8 cellular contexts compared by ENCODE assay signal in genomic region chr17:8041249-8041928, GRCh38. TPM values are rescaled to one million over a fixed set of nuclear protein-coding genes. Genes with fewer than 3 reads are reported as not detected.
DNase-seq lines count a peak whose midpoint lies in the region; ATAC-seq and TF ChIP-seq lines count a peak whose summit lies in the region.

No MANE protein-coding gene starts in this region.

- H3K4me3 ChIP-seq in RWPE2 (ENCODE audit: severe bottlenecking) (no peak overlapping the region), body of pancreas (no peak overlapping the region)

- intact Hi-C loops in body of pancreas (cut with DNase I), result no loop called here

- peaks cover 0 to 3% (median 0%) of the 10 kb centered on the region in 3 donors for H3K36me3 Mint-ChIP-seq in immature natural killer cell

- H3K9me3 ChIP-seq in RWPE2 (ENCODE audit: severe bottlenecking), result no peaks in the 10 kb centered on the region
- H3K9me3 ChIP-seq in body of pancreas, result no peaks in the 10 kb centered on the region

- WGBS in body of pancreas, 2 donors, result 53 to 61% methylated on average over 8 of the region's 8 CpGs

- peak; percentile 82 for TF ChIP-seq CTCF in RWPE2 (IDR thresholded peaks at IDR 0.05; ENCODE audit: poor library complexity, severe bottlenecking)
- TF ChIP-seq CTCF in body of pancreas (IDR thresholded peaks at IDR 0.05), result peak in 6 of 7 experiments; percentile 21 to 54 (median 42)

- peak; percentile 60 for DNase-seq in DMS53 treated with DMSO at 0.1 percent for 48 hours (lab: John Stamatoyannopoulos, UW; ENCODE audit: unreplicated experiment)
- DNase-seq in HS-5 (ENCODE audit: low read depth), result peak; percentile 56
- no peak for DNase-seq in RWPE2 (ENCODE audit: low spot score)
- peak in 2 of 4 donors; percentile 38 to 68 for DNase-seq in body of pancreas
- peak; percentile 18 to 46 (median 45) for DNase-seq in immature natural killer cell
- peak; percentile 40 for DNase-seq in stimulated activated CD4-positive, alpha-beta T cell treated with anti-CD3 and anti-CD28 coated beads, Interleukin-1b, Interleukin-23, amount 100 ng/mL, for 48 hours
- no peak for DNase-seq in ureter (ENCODE audit: low spot score)

- H3K27ac Mint-ChIP-seq in immature natural killer cell, result no peak overlapping the region

- peaks cover 4 to 22% (median 9%) of the 10 kb centered on the region in 3 donors for H3K27me3 Mint-ChIP-seq in immature natural killer cell (ENCODE audit: low read depth in 3 of 3)

- peaks cover 0 to 8% of the 10 kb centered on the region in 2 donors for H3K4me1 Mint-ChIP-seq in immature natural killer cell

- H3K27ac ChIP-seq in RWPE2 (ENCODE audit: poor library complexity, severe bottlenecking) (peak overlapping the region; percentile 70), body of pancreas (peak overlapping the region in 1 of 4 donors; percentile 25)

- H3K36me3 ChIP-seq in RWPE2 (ENCODE audit: low read depth), result no peaks in the 10 kb centered on the region
- H3K36me3 ChIP-seq in body of pancreas (replicated peaks in 1 of 2; ENCODE audit: insufficient read depth in 1 of 2, low read depth in 2 of 2), result no peaks in the 10 kb centered on the region

- TF ChIP-seq POLR2A in body of pancreas (IDR thresholded peaks at IDR 0.05), result no peak

- H3K4me3 Mint-ChIP-seq in immature natural killer cell, result no peak overlapping the region

- peak; percentile 62 for ATAC-seq in RWPE2 (ENCODE audit: low read depth)
- ATAC-seq in body of pancreas, result peak; percentile 60
- ATAC-seq in GM19452 (IDR thresholded peaks at IDR 0.05; ENCODE audit: unreplicated experiment), result no peak

- H3K4me1 ChIP-seq in RWPE2 (ENCODE audit: insufficient read depth, poor library complexity, severe bottlenecking), result peaks cover 17% of the 10 kb centered on the region
- no peaks in the 10 kb centered on the region for H3K4me1 ChIP-seq in body of pancreas

- H3K9me3 Mint-ChIP-seq in immature natural killer cell, result peaks cover 0 to 3% (median 0%) of the 10 kb centered on the region in 6 donors

- H3K27me3 ChIP-seq in RWPE2 (ENCODE audit: insufficient read depth, poor library complexity, severe bottlenecking) (no peaks in the 10 kb centered on the region), body of pancreas (no peaks in the 10 kb centered on the region)

RNA-seq across cellular contexts. Expression of gene ALOX15B, which starts 2.5 kb away (rescaled TPM):
- total RNA-seq in body of pancreas (1 to 10 TPM in 1 of 2 donors, not detected in 1; 1.3 TPM), ureter (5.3 TPM)
- polyA plus RNA-seq in immature natural killer cell, result not detected

RNA-seq across cellular contexts. Expression of gene GUCY2D, which starts 39.0 kb away (rescaled TPM):
- total RNA-seq in body of pancreas, result not detected
- polyA plus RNA-seq in immature natural killer cell, result not detected
- total RNA-seq in ureter, result 0.81 TPM

RNA-seq across cellular contexts. Expression of gene ALOX12B, which starts 46.1 kb away (rescaled TPM):
- total RNA-seq in body of pancreas (not detected), ureter (0.62 TPM)
- polyA plus RNA-seq in immature natural killer cell, result under 1 TPM in 1 of 3 donors, not detected in 2; 0.17 TPM

Comparison
In these comparisons a context has a peak if more than half of its experiments do, and no peak if none do; other contexts are left out.
1. DNase-seq: peak in DMS53 treated with DMSO at 0.1 percent for 48 hours (single experiment), HS-5 (single experiment), immature natural killer cell (3 of 3) and stimulated activated CD4-positive, alpha-beta T cell treated with anti-CD3 and anti-CD28 coated beads, Interleukin-1b, Interleukin-23, amount 100 ng/mL, for 48 hours (single experiment); none in RWPE2 (single experiment) and ureter (single experiment).